ENCODE assay signal across 30 cellular contexts in the genomic region with DNA sequence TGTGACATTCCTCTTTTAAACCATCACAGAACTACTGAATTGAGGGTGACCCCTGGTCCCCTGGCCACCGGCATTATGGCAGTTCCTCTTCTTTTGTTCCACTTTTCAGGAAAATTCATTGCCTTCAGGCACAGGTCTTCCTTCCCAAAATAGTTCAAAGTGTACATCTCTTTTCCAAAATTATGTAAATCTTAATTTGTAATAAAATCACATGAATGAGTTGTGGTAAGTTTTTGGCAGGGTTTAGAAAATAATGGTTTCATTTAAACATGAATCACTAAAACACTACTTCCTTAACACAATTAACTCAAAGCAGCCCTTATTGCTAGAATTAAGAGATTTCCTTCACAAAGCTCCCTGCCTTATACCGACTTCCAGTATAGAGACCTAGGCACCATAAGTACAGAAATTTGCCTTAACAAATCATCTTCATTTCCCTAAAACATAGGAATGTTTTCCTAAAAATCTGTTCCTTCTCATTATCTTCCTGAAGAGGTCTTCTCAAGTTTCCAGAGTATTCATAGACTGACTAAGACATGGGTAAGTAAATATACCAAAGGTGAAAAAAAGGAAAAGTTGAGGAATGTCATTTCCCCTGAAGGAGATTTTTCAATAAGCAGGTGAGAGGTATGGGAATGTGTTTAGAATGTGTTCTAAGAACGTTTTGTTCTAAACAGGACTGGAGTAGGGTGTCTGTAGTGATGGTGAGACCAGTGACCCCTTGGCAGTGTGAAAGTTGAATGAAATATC.
DNase-seq lines count a peak whose midpoint lies in the region; ATAC-seq and TF ChIP-seq lines count a peak whose summit lies in the region.
"Had no signal": no experiment of that assay in that cellular context is flagged by ENCODE, and none has a peak within 500 bp of the region (broad histone marks: within the 10 kb centered on the region; RNA-seq: fewer than 3 reads in every experiment).

No MANE protein-coding gene starts in this region.

- dilution Hi-C loops in mammary epithelial cell (cut with HindIII; ENCODE audit: low sequenced_read_pairs), result no loop called here

- in situ Hi-C loops in astrocyte of the cerebellum (cut with HindIII; ENCODE audit: low sequenced_read_pairs), result no loop called here
- in situ Hi-C loops in mammary epithelial cell (cut with MboI; ENCODE audit: low sequenced_read_pairs in 2 of 2), result no loop called here

- H3K4me2 ChIP-seq in mesendoderm (ENCODE audit: low read length) (no peak overlapping the region), mammary epithelial cell (ENCODE audit: insufficient read depth, low read depth, low read length) (no peak overlapping the region)

- H3K4ac ChIP-seq in mesendoderm (ENCODE audit: low read depth, low read length), result no peak overlapping the region

- H4K8ac ChIP-seq in mesendoderm (ENCODE audit: low read depth, low read length), result no peak overlapping the region

- H2BK15ac ChIP-seq in mesendoderm (replicated peaks; ENCODE audit: low read depth), result peak overlapping the region; percentile 2

- H3K23ac ChIP-seq in mesendoderm (ENCODE audit: low read length), result no peak overlapping the region

- no peaks in the 10 kb centered on the region for H3K79me1 ChIP-seq in mesendoderm (ENCODE audit: low read length)

- H4K5ac ChIP-seq in mesendoderm (ENCODE audit: low read length), result no peak overlapping the region

- no peak for TF ChIP-seq CTCF in AG10803 (conservative IDR thresholded peaks at IDR 0.05; ENCODE audit: low read length)
- no peak for TF ChIP-seq CTCF in HL-60 (IDR thresholded peaks at IDR 0.05; ENCODE audit: insufficient read depth, low read length)
- no peak for TF ChIP-seq CTCF in astrocyte of the cerebellum (IDR thresholded peaks at IDR 0.05; ENCODE audit: low read depth, low read length, missing control alignments)
- no peak for TF ChIP-seq CTCF in mammary epithelial cell (conservative IDR thresholded peaks at IDR 0.05 in 1 of 2, IDR thresholded peaks at IDR 0.05 in 1 of 2; ENCODE audit: extremely low read depth in 1 of 2, insufficient read depth in 1 of 2, low read depth in 1 of 2, low read length in 2 of 2)
- TF ChIP-seq CTCF in left lung (IDR thresholded peaks at IDR 0.05), result no peak
- TF ChIP-seq CTCF in breast epithelium (IDR thresholded peaks at IDR 0.05), result no peak

- no peaks in the 10 kb centered on the region for H4K20me1 ChIP-seq in mammary epithelial cell (ENCODE audit: insufficient read depth, low read length)

- ATAC-seq in left lung, result no peak
- ATAC-seq: effector memory CD8-positive, alpha-beta T cell; left colon; upper lobe of right lung had no signal

- H3K4me1 ChIP-seq in mesendoderm (ENCODE audit: control insufficient read depth, low read depth, low read length), result peaks cover 7% of the 10 kb centered on the region
- H3K4me1 ChIP-seq in mammary epithelial cell (ENCODE audit: insufficient read depth, low read length), result peaks cover 23% of the 10 kb centered on the region
- peaks cover 0 to 8% of the 10 kb centered on the region in 2 donors for H3K4me1 ChIP-seq in left lung
- no peaks in the 10 kb centered on the region for H3K4me1 ChIP-seq in breast epithelium
- H3K4me1 ChIP-seq: adrenal gland, colonic mucosa, upper lobe of right lung had no signal

- no peak overlapping the region for H2BK5ac ChIP-seq in mesendoderm (ENCODE audit: low read length)

- H3K79me2 ChIP-seq in mesendoderm (ENCODE audit: control insufficient read depth, insufficient read depth, low read length), result no peaks in the 10 kb centered on the region
- no peaks in the 10 kb centered on the region for H3K79me2 ChIP-seq in mammary epithelial cell (ENCODE audit: insufficient read depth, low read length)

- no peaks in the 10 kb centered on the region for H3K9me3 ChIP-seq in mammary epithelial cell (replicated peaks; ENCODE audit: insufficient read depth, low read length)
- H3K9me3 ChIP-seq in left lung, result no peaks in the 10 kb centered on the region
- no peaks in the 10 kb centered on the region for H3K9me3 ChIP-seq in breast epithelium
- H3K9me3 ChIP-seq: adrenal gland, colonic mucosa, esophagus muscularis mucosa, upper lobe of right lung had no signal

- no peak overlapping the region for H2AFZ ChIP-seq in mammary epithelial cell (ENCODE audit: low read depth, low read length)

- H3K36me3 ChIP-seq in mesendoderm (ENCODE audit: control insufficient read depth, insufficient read depth, low read length) (no peaks in the 10 kb centered on the region), mammary epithelial cell (ENCODE audit: insufficient read depth, low read length) (no peaks in the 10 kb centered on the region), left lung (no peaks in the 10 kb centered on the region), breast epithelium (no peaks in the 10 kb centered on the region)
- H3K36me3 ChIP-seq: adrenal gland, colonic mucosa, esophagus muscularis mucosa, upper lobe of right lung had no signal

- intact Hi-C loops in mammary epithelial cell (cut with micrococcal nuclease), result loop anchor here (5.0 kb wide), 1 partner anchor 55 kb away; no protein-coding TSS in a partner anchor
- intact Hi-C loops in left lung (cut with DNase I), result no loop called here
- intact Hi-C loops in breast epithelium (cut with DNase I; ENCODE audit: low total_unique reads), result no loop called here

- H3K9ac ChIP-seq in mesendoderm (ENCODE audit: low read length) (no peak overlapping the region), mammary epithelial cell (ENCODE audit: insufficient read depth, low read length) (no peak overlapping the region)

- CTCF ChIA-PET in mammary epithelial cell (lab: Charles Lee; ENCODE audit: low non-redundant PET), result no interaction called here

- H2AK5ac ChIP-seq in mesendoderm (ENCODE audit: low read length), result no peak overlapping the region

- no CpG with 5 or more reads among the region's 3 CpGs for whole genome bisulfite sequencing in mesendoderm (ENCODE audit: extremely low coverage, insufficient coverage, low lambda C conversion rate)
- WGBS in mammary epithelial cell (ENCODE audit: low coverage, missing lambda C conversion rate), result 29% methylated on average over 3 of the region's 3 CpGs

- 0 out of 2 replicates have a peak overlapping the region, but pooled peaks have one; percentile 7 for H3K27ac ChIP-seq in HL-60 (replicated peaks)
- no peak overlapping the region for H3K27ac ChIP-seq in mesendoderm (ENCODE audit: low read depth, low read length)
- H3K27ac ChIP-seq in mammary epithelial cell (ENCODE audit: insufficient read depth, low read depth, low read length), result no peak overlapping the region
- no peak overlapping the region for H3K27ac ChIP-seq in left lung
- no peak overlapping the region for H3K27ac ChIP-seq in breast epithelium
- H3K27ac ChIP-seq: adrenal gland, C4-2B, colonic mucosa, esophagus muscularis mucosa, skin epidermis, upper lobe of right lung had no signal

- TF ChIP-seq POLR2A in breast epithelium (IDR thresholded peaks at IDR 0.05), result no peak

- no peak overlapping the region for H2BK120ac ChIP-seq in mesendoderm (ENCODE audit: low read depth, low read length)

- no peak overlapping the region for H3K56ac ChIP-seq in mesendoderm (ENCODE audit: low read length)

- H3K27me3 ChIP-seq in HL-60 (ENCODE audit: insufficient read depth, poor library complexity, severe bottlenecking), result no peaks in the 10 kb centered on the region
- no peaks in the 10 kb centered on the region for H3K27me3 ChIP-seq in mesendoderm (ENCODE audit: insufficient read depth, low read length, poor library complexity)
- H3K27me3 ChIP-seq in mammary epithelial cell (ENCODE audit: insufficient read depth, low read length), result no peaks in the 10 kb centered on the region
- H3K27me3 ChIP-seq in left lung, result no peaks in the 10 kb centered on the region
- no peaks in the 10 kb centered on the region for H3K27me3 ChIP-seq in breast epithelium
- H3K27me3 ChIP-seq: adrenal gland, colonic mucosa, esophagus muscularis mucosa, upper lobe of right lung had no signal

- BruUV-seq in mammary epithelial cell (replicated peaks; lab: Mats Ljungman, UMichigan), result no TSS peak

- no peak overlapping the region for H3K4me3 ChIP-seq in AG10803 (ENCODE audit: low read length)
- H3K4me3 ChIP-seq in HL-60 (replicated peaks; ENCODE audit: insufficient read depth, low read length), result no peak overlapping the region
- H3K4me3 ChIP-seq in astrocyte of the cerebellum (ENCODE audit: low read depth, low read length), result no peak overlapping the region
- H3K4me3 ChIP-seq in mesendoderm (ENCODE audit: low read length), result no peak overlapping the region
- no peak overlapping the region for H3K4me3 ChIP-seq in mammary epithelial cell (replicated peaks in 1 of 3; ENCODE audit: insufficient read depth in 1 of 3, low read depth in 2 of 3, low read length in 3 of 3)
- H3K4me3 ChIP-seq in left lung, result no peak overlapping the region
- no peak overlapping the region for H3K4me3 ChIP-seq in breast epithelium
- H3K4me3 ChIP-seq: adrenal gland, colonic mucosa, esophagus muscularis mucosa, skin epidermis, upper lobe of right lung had no signal

- DNase-seq in AG10803 (ENCODE audit: low read depth), result peak; percentile 43
- DNase-seq in HL-60 (ENCODE audit: low read depth in 1 of 2, low spot score in 1 of 2), result no peak
- peak; percentile 75 for DNase-seq in astrocyte of the cerebellum (ENCODE audit: low read depth)
- no peak for DNase-seq in mesendoderm
- DNase-seq in mammary epithelial cell, result no peak
- no peak for DNase-seq in left lung
- DNase-seq in breast epithelium (ENCODE audit: low spot score in 2 of 2), result no peak
- no peak for DNase-seq in stimulated activated CD4-positive, alpha-beta T cell treated with anti-CD3 and anti-CD28 coated beads, Interleukin-15, amount 100 ng/mL, for 24 hours
- DNase-seq: activated CD4-positive, CD25-positive, alpha-beta regulatory T cell treated with anti-CD3 and anti-CD28 coated beads, Interleukin-2, amount 50 U/mL, for 72 hours; activated CD8-positive, alpha-beta memory T cell treated with anti-CD3 and anti-CD28 coated beads for 24 hours; activated naive CD4-positive, alpha-beta T cell; activated T-cell treated with anti-CD3 and anti-CD28 coated beads, Interleukin-2, amount 50 U/mL, for 24 hours; adrenal gland; colonic mucosa; DMS79 treated with DMSO at 0.1 percent for 48 hours; effector memory CD8-positive, alpha-beta T cell; left colon; naive B cell; NCI-H1436; NCI-H2107; NCI-H446; NCI-H82; occipital lobe; OCI-M1; SIG-M5; stimulated activated CD4-positive, alpha-beta T cell treated with anti-CD3 and anti-CD28 coated beads, Interleukin-1b, Interleukin-23, amount 100 ng/mL, for 48 hours; upper lobe of right lung had no signal

- no peak overlapping the region for H3K18ac ChIP-seq in mesendoderm (ENCODE audit: low read length)

Comparison
In these comparisons a context has a peak if more than half of its experiments do, and no peak if none do; other contexts are left out.
1. DNase-seq: peak in AG10803 (single experiment) and astrocyte of the cerebellum (single experiment); none in HL-60 (0 of 2), mesendoderm (single experiment), mammary epithelial cell (single experiment), left lung (0 of 2), breast epithelium (0 of 2) and stimulated activated CD4-positive, alpha-beta T cell treated with anti-CD3 and anti-CD28 coated beads, Interleukin-15, amount 100 ng/mL, for 24 hours (single experiment).